In genomic region chr5:112419050-112419595, GRCh38 we compare ENCODE assay signal across 8 cellular contexts. TPM values are rescaled to one million over a fixed set of nuclear protein-coding genes. Genes with fewer than 3 reads are reported as not detected.
DNase-seq lines count a peak whose midpoint lies in the region; ATAC-seq lines count a peak whose summit lies in the region.

Gene EPB41L4A, minus strand, starts transcription at chr5:112419277. Its CDS starts 238 bp downstream, at chr5:112419039.

- H3K9me3 Mint-ChIP-seq in activated CD4-positive, alpha-beta memory T cell treated with anti-CD3 and anti-CD28 coated beads, Interleukin-2, amount 10 ng/mL, durations not matched to agents 7 days and 5 days: no peaks in the 10 kb centered on the region

- peaks cover 11% of the 10 kb centered on the region for H3K4me1 Mint-ChIP-seq in activated CD4-positive, alpha-beta memory T cell treated with anti-CD3 and anti-CD28 coated beads, Interleukin-2, amount 10 ng/mL, durations not matched to agents 7 days and 5 days

- H3K36me3 ChIP-seq in neuron (ENCODE audit: insufficient read depth, low read length): no peaks in the 10 kb centered on the region

- POLR2A ChIA-PET in activated CD4-positive, alpha-beta memory T cell treated with anti-CD3 and anti-CD28 coated beads, Interleukin-2, amount 10 ng/mL, durations not matched to agents 7 days and 5 days (lab: Charles Lee): interaction anchor here (1.0 to 2.4 kb wide), 4 partner anchors 258 to 1195 kb away, joined by 3 to 13 read pairs (median 3); partner anchors contain the start of genes CAMK4 and DCP2

- peaks cover 34% of the 10 kb centered on the region for H3K4me1 ChIP-seq in neuron (ENCODE audit: insufficient read depth, low read length)

- peak within 1 kb of the TSS; percentile 72 for H3K4me3 Mint-ChIP-seq in activated CD4-positive, alpha-beta memory T cell treated with anti-CD3 and anti-CD28 coated beads, Interleukin-2, amount 10 ng/mL, durations not matched to agents 7 days and 5 days

- peak within 1 kb of the TSS; percentile 91 for H2AFZ ChIP-seq in neuron (ENCODE audit: low read depth, low read length)

- no peaks in the 10 kb centered on the region for H3K9me3 ChIP-seq in neuron (ENCODE audit: low read length)

- H3K4me3 ChIP-seq in neuron (ENCODE audit: low read length): peak within 1 kb of the TSS; percentile 72

- ATAC-seq in HG02798 (IDR thresholded peaks at IDR 0.05; ENCODE audit: poor library complexity, unreplicated experiment) (peak; percentile 10), HG03469 (IDR thresholded peaks at IDR 0.05; ENCODE audit: unreplicated experiment) (no peak)

- H3K27me3 ChIP-seq in neuron (ENCODE audit: insufficient read depth, low read length): no peaks in the 10 kb centered on the region

- DNase-seq in GM03348 (ENCODE audit: low spot score) (peak; percentile 39), germinal center (ENCODE audit: low spot score) (peak; percentile 37), middle frontal gyrus (ENCODE audit: extremely low spot score, low spot score) (no peak), NCI-H187 (lab: John Stamatoyannopoulos, UW) (no peak)
- DNase-seq in activated CD4-positive, alpha-beta memory T cell treated with anti-CD3 and anti-CD28 coated beads, Interleukin-2, amount 10 ng/mL, durations not matched to agents 7 days and 5 days: peak; percentile 18

- H3K27me3 Mint-ChIP-seq in activated CD4-positive, alpha-beta memory T cell treated with anti-CD3 and anti-CD28 coated beads, Interleukin-2, amount 10 ng/mL, durations not matched to agents 7 days and 5 days: peaks cover 56% of the 10 kb centered on the region

- no peaks in the 10 kb centered on the region for H3K36me3 Mint-ChIP-seq in activated CD4-positive, alpha-beta memory T cell treated with anti-CD3 and anti-CD28 coated beads, Interleukin-2, amount 10 ng/mL, durations not matched to agents 7 days and 5 days (ENCODE audit: low read depth)

- CTCF ChIA-PET in activated CD4-positive, alpha-beta memory T cell treated with anti-CD3 and anti-CD28 coated beads, Interleukin-2, amount 10 ng/mL, durations not matched to agents 7 days and 5 days (lab: Charles Lee): interaction anchor here (1.3 to 2.9 kb wide), 6 partner anchors 11 to 339 kb away, joined by 3 to 55 read pairs (median 7); no protein-coding TSS in a partner anchor

- peak within 1 kb of the TSS; percentile 31 for H3K27ac Mint-ChIP-seq in activated CD4-positive, alpha-beta memory T cell treated with anti-CD3 and anti-CD28 coated beads, Interleukin-2, amount 10 ng/mL, durations not matched to agents 7 days and 5 days

RNA-seq across cellular contexts. Expression of gene EPB41L4A, which starts in this region (rescaled TPM):
- total RNA-seq in activated CD4-positive, alpha-beta memory T cell treated with anti-CD3 and anti-CD28 coated beads, Interleukin-2, amount 10 ng/mL, durations not matched to agents 7 days and 5 days: 1 to 10 TPM; 2.3 to 3.3 TPM

Comparison
In these comparisons a context has a peak if more than half of its experiments do, and no peak if none do; other contexts are left out.
1. DNase-seq: peak in GM03348 (single experiment), activated CD4-positive, alpha-beta memory T cell treated with anti-CD3 and anti-CD28 coated beads, Interleukin-2, amount 10 ng/mL, durations not matched to agents 7 days and 5 days (single experiment) and germinal center (single experiment); none in middle frontal gyrus (single experiment) and NCI-H187 (0 of 2).